21 cellular contexts compared by ENCODE assay signal in the genomic region with DNA sequence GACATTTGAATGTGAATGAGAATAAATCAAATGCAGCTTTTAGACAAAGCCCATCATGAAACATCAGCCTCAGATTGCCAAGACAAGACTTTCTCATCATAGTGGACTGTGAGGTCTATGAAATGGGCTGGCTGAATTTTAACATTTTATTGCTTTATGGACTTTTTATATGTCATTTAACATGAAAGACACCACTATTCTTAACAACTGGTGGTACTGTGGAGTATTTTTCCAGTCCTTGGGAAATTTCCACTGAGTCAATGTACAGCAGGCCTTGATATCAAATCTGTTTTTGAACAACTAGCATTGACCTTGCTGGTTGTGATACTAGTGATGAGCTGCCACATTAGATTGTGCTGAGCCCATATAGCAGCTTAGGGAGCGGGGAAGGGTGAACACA.
"Had no signal": no experiment of that assay in that cellular context is flagged by ENCODE, and none has a peak within 500 bp of the region (broad histone marks: within the 10 kb centered on the region; RNA-seq: fewer than 3 reads in every experiment).

No MANE protein-coding gene starts in this region.

- H3K36me3 ChIP-seq: esophagus muscularis mucosa, gastroesophageal sphincter, heart left ventricle, left lung, lower lobe of right lung had no signal

- H3K9me3 ChIP-seq: esophagus muscularis mucosa, gastroesophageal sphincter, lower lobe of right lung had no signal

- DNase-seq: dermis blood vessel endothelial cell; dorsolateral prefrontal cortex; effector CD4-positive, alpha-beta T cell; effector memory CD4-positive, alpha-beta T cell; foreskin keratinocyte; heart left ventricle; hypothalamus; immature natural killer cell; islet precursor cell; kidney; kidney glomerular epithelial cell; left lung; left ventricle myocardium superior; lower lobe of right lung; mesendoderm; midbrain; naive B cell had no signal

- H3K4me1 ChIP-seq: foreskin keratinocyte, gastroesophageal sphincter had no signal

- H3K79me2 ChIP-seq: hepatocyte had no signal

- H2AFZ ChIP-seq: hepatocyte had no signal

- ATAC-seq: foreskin keratinocyte, gastroesophageal sphincter, heart left ventricle, left lung, left ventricle myocardium superior had no signal

- H3K4me2 ChIP-seq: hepatocyte had no signal

- H3K27me3 ChIP-seq: dorsolateral prefrontal cortex, esophagus muscularis mucosa, foreskin keratinocyte, gastroesophageal sphincter, heart left ventricle, hepatocyte, left lung had no signal

- H3K4me3 ChIP-seq: coronary artery, dorsolateral prefrontal cortex, esophagus muscularis mucosa, gastroesophageal sphincter, heart left ventricle, hepatocyte, left lung, lower lobe of right lung had no signal

- H3K27ac ChIP-seq: coronary artery, dorsolateral prefrontal cortex, esophagus muscularis mucosa, foreskin keratinocyte, gastroesophageal sphincter, heart left ventricle, hepatocyte, left lung, lower lobe of right lung had no signal
